Comparison of ENCODE assay signal across 1 cellular context in the genomic region with DNA sequence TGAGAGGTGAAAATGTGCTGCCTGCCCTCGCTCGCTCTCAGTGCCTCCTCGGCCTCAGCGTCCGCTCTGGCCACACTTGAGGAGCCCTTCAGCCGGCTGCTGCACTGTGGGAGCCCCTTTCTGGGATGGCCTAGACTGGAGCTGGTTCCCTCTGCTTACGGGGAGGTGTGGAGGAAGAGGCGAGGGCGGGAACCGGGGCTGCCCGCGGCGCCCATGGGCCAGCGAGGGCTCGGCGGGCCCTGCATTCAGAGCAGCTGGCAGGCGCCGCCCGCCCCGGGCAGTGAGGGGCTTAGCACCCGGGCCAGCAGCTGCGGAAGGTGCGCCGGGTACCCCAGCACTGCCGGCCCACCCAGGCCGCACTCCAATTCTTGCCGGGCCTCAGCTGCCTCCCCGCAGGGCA.
TF ChIP-seq lines count a peak whose summit lies in the region.

No MANE protein-coding gene starts in this region.

TF ChIP-seq in IMR-90, 13 proteins besides CTCF, POLR2A, EP300 and RAD21:
- TF ChIP-seq CHD1 (IDR thresholded peaks at IDR 0.05; ENCODE audit: low read depth, low read length) (no peak), RFX5 (IDR thresholded peaks at IDR 0.05; ENCODE audit: low read depth, low read length) (no peak), CEBPB (IDR thresholded peaks at IDR 0.05; ENCODE audit: low read depth, low read length) (no peak), BHLHE40 (IDR thresholded peaks at IDR 0.05; ENCODE audit: low read depth, low read length) (no peak), SMC3 (IDR thresholded peaks at IDR 0.05; ENCODE audit: low read depth, low read length) (no peak), MAFK (IDR thresholded peaks at IDR 0.05; ENCODE audit: low read depth, low read length) (no peak), RCOR1 (IDR thresholded peaks at IDR 0.05; ENCODE audit: insufficient replicate concordance, low read length) (no peak), MAZ (IDR thresholded peaks at IDR 0.05; ENCODE audit: borderline replicate concordance, low read depth, low read length) (no peak), NFE2L2 (IDR thresholded peaks at IDR 0.05; ENCODE audit: low read depth, low read length) (no peak), FOS (IDR thresholded peaks at IDR 0.05; ENCODE audit: low read depth, low read length) (no peak), MXI1 (IDR thresholded peaks at IDR 0.05; ENCODE audit: borderline replicate concordance, low read depth, low read length) (no peak)
- TF ChIP-seq, protein P1, sequence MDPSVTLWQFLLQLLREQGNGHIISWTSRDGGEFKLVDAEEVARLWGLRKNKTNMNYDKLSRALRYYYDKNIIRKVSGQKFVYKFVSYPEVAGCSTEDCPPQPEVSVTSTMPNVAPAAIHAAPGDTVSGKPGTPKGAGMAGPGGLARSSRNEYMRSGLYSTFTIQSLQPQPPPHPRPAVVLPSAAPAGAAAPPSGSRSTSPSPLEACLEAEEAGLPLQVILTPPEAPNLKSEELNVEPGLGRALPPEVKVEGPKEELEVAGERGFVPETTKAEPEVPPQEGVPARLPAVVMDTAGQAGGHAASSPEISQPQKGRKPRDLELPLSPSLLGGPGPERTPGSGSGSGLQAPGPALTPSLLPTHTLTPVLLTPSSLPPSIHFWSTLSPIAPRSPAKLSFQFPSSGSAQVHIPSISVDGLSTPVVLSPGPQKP (IDR thresholded peaks at IDR 0.05; ENCODE audit: borderline replicate concordance, low read depth, low read length) = no peak
- TF ChIP-seq, protein P2, sequence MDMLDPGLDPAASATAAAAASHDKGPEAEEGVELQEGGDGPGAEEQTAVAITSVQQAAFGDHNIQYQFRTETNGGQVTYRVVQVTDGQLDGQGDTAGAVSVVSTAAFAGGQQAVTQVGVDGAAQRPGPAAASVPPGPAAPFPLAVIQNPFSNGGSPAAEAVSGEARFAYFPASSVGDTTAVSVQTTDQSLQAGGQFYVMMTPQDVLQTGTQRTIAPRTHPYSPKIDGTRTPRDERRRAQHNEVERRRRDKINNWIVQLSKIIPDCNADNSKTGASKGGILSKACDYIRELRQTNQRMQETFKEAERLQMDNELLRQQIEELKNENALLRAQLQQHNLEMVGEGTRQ (IDR thresholded peaks at IDR 0.05; ENCODE audit: low read depth, low read length) = no peak
